In the genomic region with DNA sequence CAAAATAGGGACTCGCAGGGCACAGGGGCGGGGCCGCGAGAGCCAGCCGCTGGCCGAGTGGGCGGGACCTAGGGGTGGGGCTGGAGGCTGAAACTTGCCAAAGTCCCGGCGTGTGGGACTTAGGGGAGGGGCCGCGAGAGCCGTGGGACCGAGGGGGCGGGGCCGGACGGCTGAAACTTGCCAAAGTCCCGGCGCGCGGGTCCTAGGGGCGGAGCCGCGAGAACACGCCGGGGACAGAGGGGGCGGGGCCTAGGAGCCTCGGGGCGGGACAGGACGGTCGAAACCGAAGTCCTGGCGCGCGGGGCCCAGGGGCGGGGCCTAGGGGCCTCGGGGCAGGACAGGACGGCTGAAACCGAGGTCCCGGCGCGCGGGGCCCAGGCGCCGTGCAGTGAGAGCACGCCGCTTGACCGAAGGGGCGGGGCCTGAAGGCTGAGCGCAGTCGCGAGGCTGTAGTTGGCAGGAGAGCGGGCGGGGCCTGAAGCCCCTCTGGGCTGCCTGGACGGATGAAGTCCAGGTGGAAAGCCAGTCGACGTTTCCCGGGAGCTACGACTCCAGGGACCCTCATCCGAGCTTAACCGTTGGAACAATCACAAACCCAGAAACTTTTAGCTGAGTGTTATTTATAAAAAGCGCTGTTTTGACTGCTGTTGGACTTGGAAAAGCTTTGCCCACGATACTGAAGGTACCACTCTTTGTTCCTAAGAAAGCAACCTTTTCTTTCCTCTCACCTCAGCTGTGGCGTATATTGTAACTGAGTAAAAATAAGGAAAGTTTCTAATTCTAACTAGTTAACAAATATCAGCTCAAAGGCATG, we compare ENCODE assay signal across 8 cellular contexts. TPM values are rescaled to one million over a fixed set of nuclear protein-coding genes. Genes with fewer than 3 reads are reported as not detected.
A peak's percentile ranks its signal among the peaks of the same experiment; 100 is the strongest.
DNase-seq lines count a peak whose midpoint lies in the region; ATAC-seq and TF ChIP-seq lines count a peak whose summit lies in the region.

No MANE protein-coding gene starts in this region.

- H3K9me3 ChIP-seq in Caco-2: no peaks in the 10 kb centered on the region

- peak; percentile 99 to 100 for DNase-seq in Caco-2
- peak; percentile 93 for DNase-seq in HT1080 (ENCODE audit: low read depth)
- peak; percentile 93 for DNase-seq in NOMO-1 treated with dmso at 0.1 percent for 144 hours (lab: John Stamatoyannopoulos, UW; ENCODE audit: unreplicated experiment)
- DNase-seq in activated CD8-positive, alpha-beta memory T cell treated with anti-CD3 and anti-CD28 coated beads, Interleukin-2, amount 50 U/mL, for 1 hour (ENCODE audit: extremely low read depth): peak; percentile 83
- peak; percentile 100 for DNase-seq in endothelial cell (ENCODE audit: low spot score)
- DNase-seq in mesothelial cell of epicardium (ENCODE audit: low spot score in 2 of 2, unreplicated experiment in 2 of 2): peak; percentile 98 to 100
- peak; percentile 96 to 99 for DNase-seq in stimulated activated CD8-positive, alpha-beta memory T cell treated with anti-CD3 and anti-CD28 coated beads, Interleukin-15, amount 100 ng/mL, for 4 hours (ENCODE audit: low read depth in 2 of 2)

- H3K27me3 Mint-ChIP-seq in Caco-2 (ENCODE audit: insufficient read depth, unreplicated experiment) (no peaks in the 10 kb centered on the region), endothelial cell (ENCODE audit: unreplicated experiment) (peaks cover 6% of the 10 kb centered on the region), mesothelial cell of epicardium (ENCODE audit: low read depth) (no peaks in the 10 kb centered on the region)

- intact Hi-C loops in Caco-2 (cut with micrococcal nuclease; ENCODE audit: unreplicated experiment): loop anchor here (2.0 to 10.0 kb wide), 4 partner anchors 138 to 1575 kb away; no protein-coding TSS in a partner anchor

- H3K9me3 Mint-ChIP-seq in Caco-2 (ENCODE audit: unreplicated experiment): no peaks in the 10 kb centered on the region
- H3K9me3 Mint-ChIP-seq in endothelial cell (ENCODE audit: unreplicated experiment): no peaks in the 10 kb centered on the region
- H3K9me3 Mint-ChIP-seq in mesothelial cell of epicardium: no peaks in the 10 kb centered on the region

- no peak for TF ChIP-seq CTCF in Caco-2 (IDR thresholded peaks at IDR 0.05; ENCODE audit: insufficient read depth in 1 of 2, low read depth in 1 of 2, low read length in 1 of 2, severe bottlenecking in 1 of 2, unreplicated experiment in 1 of 2)
- TF ChIP-seq CTCF in endothelial cell (IDR thresholded peaks at IDR 0.05; ENCODE audit: unreplicated experiment): no peak
- TF ChIP-seq CTCF in mesothelial cell of epicardium (IDR thresholded peaks at IDR 0.05; ENCODE audit: unreplicated experiment): no peak

- ATAC-seq in GM21367 (IDR thresholded peaks at IDR 0.05; ENCODE audit: unreplicated experiment): peak; percentile 88

- H3K36me3 Mint-ChIP-seq in Caco-2 (ENCODE audit: insufficient read depth, unreplicated experiment) (peaks cover 12% of the 10 kb centered on the region), endothelial cell (ENCODE audit: low read depth, unreplicated experiment) (peaks cover 3% of the 10 kb centered on the region), mesothelial cell of epicardium (no peaks in the 10 kb centered on the region)

- H3K4me1 Mint-ChIP-seq in Caco-2 (ENCODE audit: low read depth, unreplicated experiment) (peaks cover 10% of the 10 kb centered on the region), endothelial cell (ENCODE audit: unreplicated experiment) (peaks cover 39% of the 10 kb centered on the region), mesothelial cell of epicardium (peaks cover 40% of the 10 kb centered on the region)

- H3K4me3 Mint-ChIP-seq in Caco-2 (ENCODE audit: unreplicated experiment) (peak overlapping the region; percentile 77), endothelial cell (ENCODE audit: unreplicated experiment) (peak overlapping the region; percentile 84), mesothelial cell of epicardium (peak overlapping the region; percentile 94)

- POLR2A ChIA-PET in Caco-2 (lab: Charles Lee): interaction anchor here (0.6 to 0.7 kb wide), 7 partner anchors 8 to 1047 kb away, joined by 3 to 15 read pairs (median 3); a partner anchor contains a TSS

- CTCF ChIA-PET in Caco-2 (lab: Charles Lee): interaction anchor here (0.6 to 1.0 kb wide), 4 partner anchors 105 to 482 kb away, joined by 4 to 8 read pairs (median 5); no protein-coding TSS in a partner anchor

- H3K27me3 ChIP-seq in Caco-2 (replicated peaks; ENCODE audit: control insufficient read depth, insufficient read depth, low read length): no peaks in the 10 kb centered on the region

- peaks cover 12% of the 10 kb centered on the region; the same call in 1 of the 2 replicates for H3K4me1 ChIP-seq in Caco-2

- no TSS peak for BruUV-seq in Caco-2 (replicated peaks; lab: Mats Ljungman, UMichigan)

- no peaks in the 10 kb centered on the region for H3K36me3 ChIP-seq in Caco-2 (ENCODE audit: control insufficient read depth, insufficient read depth, low read length)

- peak overlapping the region; percentile 68 for H3K4me3 ChIP-seq in Caco-2 (ENCODE audit: low read depth, low read length)

- H3K27ac Mint-ChIP-seq in Caco-2 (ENCODE audit: unreplicated experiment) (peak overlapping the region; percentile 45), endothelial cell (ENCODE audit: unreplicated experiment) (no peak overlapping the region), mesothelial cell of epicardium (peak overlapping the region; percentile 99)

RNA-seq across cellular contexts. Expression of a gene that starts 0.5 kb away (rescaled TPM):
- total RNA-seq in Caco-2 (2022): 23.8 and 26.1 TPM in 2 replicates
- 18.7 and 25.9 TPM in 2 replicates for total RNA-seq in HT1080 (2014; rRNA removed; shearing (Covaris generic))
- polyA plus RNA-seq in HT1080 (2015; cell fraction: cytosol; rRNA removed): 6.4 and 8.5 TPM in 2 replicates
- 12.2 and 13.3 TPM in 2 replicates for polyA plus RNA-seq in HT1080 (2015; cell fraction: nucleus; rRNA removed)
- total RNA-seq in endothelial cell (ENCODE audit: unreplicated experiment): 22.0 TPM
- 22.9 to 25.0 TPM (median 24.5 TPM) in 3 replicates for total RNA-seq in mesothelial cell of epicardium

Comparison
In these comparisons a context has a peak if more than half of its experiments do, and no peak if none do; other contexts are left out.
1. Peak in every context shown above with its lines: DNase-seq, ATAC-seq and H3K4me3 ChIP-seq.